Comparison of ENCODE assay signal across 15 cellular contexts in genomic region chr7:50733552-50733951, GRCh38. TPM values are rescaled to one million over a fixed set of nuclear protein-coding genes. Genes with fewer than 3 reads are reported as not detected.
A peak's percentile ranks its signal among the peaks of the same experiment; 100 is the strongest.
DNase-seq lines count a peak whose midpoint lies in the region; ATAC-seq and TF ChIP-seq lines count a peak whose summit lies in the region.
"Had no signal": no experiment of that assay in that cellular context is flagged by ENCODE, and none has a peak within 500 bp of the region (broad histone marks: within the 10 kb centered on the region; RNA-seq: fewer than 3 reads in every experiment).

No MANE protein-coding gene starts in this region.

- no peaks in the 10 kb centered on the region for H3K27me3 ChIP-seq in uterus
- H3K27me3 ChIP-seq: tibial nerve had no signal

- H3K9me3 Mint-ChIP-seq in Calu3 (ENCODE audit: low read depth, unreplicated experiment), result peaks cover 3% of the 10 kb centered on the region
- H3K9me3 Mint-ChIP-seq: activated CD4-positive, alpha-beta memory T cell treated with anti-CD3 and anti-CD28 coated beads for 36 hours had no signal

- POLR2A ChIA-PET in RWPE1 (lab: Yijun Ruan, JAX; ENCODE audit: low non-redundant PET), result no interaction called here

- H3K9me3 ChIP-seq in uterus, result no peaks in the 10 kb centered on the region
- H3K9me3 ChIP-seq: tibial nerve had no signal

- peak; percentile 76 for DNase-seq in Calu3
- DNase-seq in RWPE1 (ENCODE audit: low spot score), result peak; percentile 80
- DNase-seq in fibroblast of mammary gland (ENCODE audit: low read depth), result peak; percentile 31
- DNase-seq in non-pigmented ciliary epithelial cell (ENCODE audit: low read depth), result peak; percentile 70
- no peak for DNase-seq in uterus
- DNase-seq in hypothalamus (lab: John Stamatoyannopoulos, UW), result no peak
- DNase-seq: activated CD4-positive, alpha-beta memory T cell treated with anti-CD3 and anti-CD28 coated beads for 36 hours; activated gamma-delta T cell; DMS79 treated with DMSO at 0.1 percent for 48 hours; erythroblast; midbrain; NCI-H524 treated with DMSO at 0.1 percent for 48 hours had no signal

- CTCF ChIA-PET in Calu3 (lab: Charles Lee) (interaction anchor here (0.6 to 1.0 kb wide), 3 partner anchors 38 to 221 kb away, joined by 3 read pairs; no protein-coding TSS in a partner anchor), RWPE1 (lab: Yijun Ruan, JAX) (no interaction called here)

- peak overlapping the region; percentile 82 for H3K27ac Mint-ChIP-seq in Calu3 (ENCODE audit: unreplicated experiment)
- H3K27ac Mint-ChIP-seq: activated CD4-positive, alpha-beta memory T cell treated with anti-CD3 and anti-CD28 coated beads for 36 hours had no signal

- peaks cover 53% of the 10 kb centered on the region for H3K4me1 Mint-ChIP-seq in Calu3 (ENCODE audit: low read depth, unreplicated experiment)

- H3K4me1 ChIP-seq in uterus, result peaks cover 0 to 7% of the 10 kb centered on the region in 2 donors

- intact Hi-C loops in Calu3 (cut with micrococcal nuclease; ENCODE audit: unreplicated experiment), result no loop called here
- intact Hi-C loops in uterus (cut with DNase I; ENCODE audit: low total_unique reads), result no loop called here

- no peak overlapping the region for H3K4me3 Mint-ChIP-seq in Calu3 (ENCODE audit: low read depth, unreplicated experiment)
- H3K4me3 Mint-ChIP-seq: activated CD4-positive, alpha-beta memory T cell treated with anti-CD3 and anti-CD28 coated beads for 36 hours had no signal

- no peak for TF ChIP-seq POLR2A in uterus (IDR thresholded peaks at IDR 0.05)

- H3K27ac ChIP-seq in RWPE1, result peak overlapping the region; percentile 48; the same call in 1 of the 2 replicates
- no peak overlapping the region for H3K27ac ChIP-seq in uterus
- H3K27ac ChIP-seq: tibial nerve had no signal

- TF ChIP-seq CTCF in Calu3 (IDR thresholded peaks at IDR 0.05; ENCODE audit: unreplicated experiment) (no peak), RWPE1 (conservative IDR thresholded peaks at IDR 0.05; ENCODE audit: low read depth) (no peak), fibroblast of mammary gland (conservative IDR thresholded peaks at IDR 0.05; ENCODE audit: control insufficient read depth, insufficient read depth, low read depth, low read length) (no peak), uterus (IDR thresholded peaks at IDR 0.05) (no peak)

- BruUV-seq in Calu3 (replicated peaks; lab: Mats Ljungman, UMichigan), result no TSS peak

- no peak overlapping the region for H3K4me3 ChIP-seq in fibroblast of mammary gland (ENCODE audit: control insufficient read depth, low read depth, low read length)
- no peak overlapping the region for H3K4me3 ChIP-seq in uterus
- H3K4me3 ChIP-seq: tibial nerve had no signal

- peaks cover 10% of the 10 kb centered on the region for H3K36me3 Mint-ChIP-seq in Calu3 (ENCODE audit: insufficient read depth, unreplicated experiment)
- H3K36me3 Mint-ChIP-seq: activated CD4-positive, alpha-beta memory T cell treated with anti-CD3 and anti-CD28 coated beads for 36 hours had no signal

- no peaks in the 10 kb centered on the region for H3K36me3 ChIP-seq in uterus
- H3K36me3 ChIP-seq: tibial nerve had no signal

- no peaks in the 10 kb centered on the region for H3K27me3 Mint-ChIP-seq in Calu3 (ENCODE audit: unreplicated experiment)
- H3K27me3 Mint-ChIP-seq: activated CD4-positive, alpha-beta memory T cell treated with anti-CD3 and anti-CD28 coated beads for 36 hours had no signal

- ATAC-seq in GM18498 (IDR thresholded peaks at IDR 0.05; ENCODE audit: unreplicated experiment), result no peak
- ATAC-seq in GM18519 (IDR thresholded peaks at IDR 0.05; ENCODE audit: low FRiP score, unreplicated experiment), result no peak

RNA-seq across cellular contexts. Expression of gene GRB10, which starts 49.1 kb away (rescaled TPM):
- total RNA-seq in Calu3 (2022) (86.2 and 90.6 TPM in 2 replicates), uterus (10 to 100 TPM; 33.9 to 72.6 (median 41.8) TPM)

Comparison
In these comparisons a context has a peak if more than half of its experiments do, and no peak if none do; other contexts are left out.
1. DNase-seq: peak in Calu3 (single experiment), RWPE1 (single experiment), fibroblast of mammary gland (single experiment) and non-pigmented ciliary epithelial cell (single experiment); none in uterus (0 of 2) and hypothalamus (0 of 51).